ENCODE assay signal across 36 cellular contexts in the genomic region with DNA sequence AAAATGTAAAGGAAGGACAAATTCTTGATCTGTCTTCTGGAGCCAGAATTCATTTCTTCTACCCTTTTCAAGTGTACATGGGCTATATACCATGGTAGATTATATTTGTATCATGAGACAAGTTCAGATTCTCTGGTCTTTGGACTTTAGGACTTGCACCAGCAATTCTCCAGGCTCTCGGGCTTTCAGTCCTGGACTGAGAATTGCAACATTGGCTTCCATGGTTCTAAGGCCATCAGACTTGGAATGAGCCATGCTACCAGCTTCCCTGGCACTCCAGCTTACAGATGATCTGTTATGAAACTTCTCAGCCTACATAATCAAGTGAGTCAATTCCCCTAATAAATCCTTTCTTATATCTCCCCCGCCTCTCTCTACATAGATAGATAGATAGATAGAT. TPM values are rescaled to one million over a fixed set of nuclear protein-coding genes. Genes with fewer than 3 reads are reported as not detected.
"Had no signal": no experiment of that assay in that cellular context is flagged by ENCODE, and none has a peak within 500 bp of the region (broad histone marks: within the 10 kb centered on the region; RNA-seq: fewer than 3 reads in every experiment).

No MANE protein-coding gene starts in this region.

- H3K36me3 ChIP-seq: adrenal gland, ascending aorta, brain microvascular endothelial cell, breast epithelium, cardiac muscle cell had no signal

- FAIRE-seq: astrocyte, bronchial epithelial cell had no signal

- DNase-seq: activated effector memory CD4-positive, alpha-beta T cell treated with anti-CD3 and anti-CD28 coated beads, Interleukin-2, amount 50 U/mL, for 16 hours; activated effector memory CD4-positive, alpha-beta T cell treated with Interleukin-2 at 50 U/mL for 16 hours; activated gamma-delta T cell; activated gamma-delta T cell treated with Interleukin-2 at 50 U/mL for 16 hours; activated naive CD4-positive, alpha-beta T cell; activated naive CD4-positive, alpha-beta T cell treated with anti-CD3 and anti-CD28 coated beads for 36 hours; activated naive CD4-positive, alpha-beta T cell treated with anti-CD3 and anti-CD28 coated beads, Interleukin-2, amount 10 ng/mL, durations not matched to agents 7 days and 5 days; activated naive CD4-positive, alpha-beta T cell treated with anti-CD3 and anti-CD28 coated beads, Interleukin-2, amount 50 U/mL, for 16 hours; activated naive CD4-positive, alpha-beta T cell treated with Interleukin-2 at 50 U/mL for 16 hours; activated naive CD8-positive, alpha-beta T cell treated with anti-CD3 and anti-CD28 coated beads for 36 hours; activated naive CD8-positive, alpha-beta T cell treated with anti-CD3 and anti-CD28 coated beads, Interleukin-2, amount 10 ng/mL, durations not matched to agents 7 days and 5 days; activated naive CD8-positive, alpha-beta T cell treated with anti-CD3 and anti-CD28 coated beads, Interleukin-2, amount 50 U/mL, for 24 hours; activated T-cell treated with anti-CD3 and anti-CD28 coated beads for 4 hours; activated T-cell treated with anti-CD3 and anti-CD28 coated beads, Interleukin-2, amount 50 U/mL, for 1 hour; activated T-cell treated with anti-CD3 and anti-CD28 coated beads, Interleukin-2, amount 50 U/mL, for 24 hours; activated T-cell treated with anti-CD3 and anti-CD28 coated beads, Interleukin-2, amount 50 U/mL, for 4 hours; activated T-cell treated with anti-CD3 and anti-CD28 coated beads, Interleukin-2, amount 50 U/mL, for 48 hours; activated T-cell treated with anti-CD3 and anti-CD28 coated beads, Interleukin-2, amount 50 U/mL, for 72 hours; adrenal gland; amniotic stem cell; amygdala; anterior cingulate cortex; aorta; body of pancreas; brain microvascular endothelial cell; central memory CD4-positive, alpha-beta T cell; cerebellar nuclear complex had no signal

- H3K27ac ChIP-seq: adrenal gland, ascending aorta, body of pancreas, brain microvascular endothelial cell, breast epithelium, cardiac muscle cell had no signal

- H3K4me3 ChIP-seq: adrenal gland, ascending aorta, body of pancreas, breast epithelium, cardiac muscle cell had no signal

- H3K27me3 ChIP-seq: adrenal gland, ascending aorta, body of pancreas, brain microvascular endothelial cell, breast epithelium, cardiac muscle cell had no signal

- ATAC-seq: activated naive CD4-positive, alpha-beta T cell treated with anti-CD3 and anti-CD28 coated beads, Interleukin-2, amount 50 U/mL, for 72 hours; activated naive CD8-positive, alpha-beta T cell treated with anti-CD3 and anti-CD28 coated beads, Interleukin-2, amount 50 U/mL, for 24 hours; activated T-cell treated with anti-CD3 and anti-CD28 coated beads, Interleukin-2, amount 50 U/mL, for 4 hours; activated T-cell treated with anti-CD3 and anti-CD28 coated beads, Interleukin-2, amount 50 U/mL, for 72 hours; activated T-helper 17 cell treated with anti-CD3 and anti-CD28 coated beads, Interleukin-2, amount 50 U/mL, for 72 hours; body of pancreas had no signal

- H3K9me3 ChIP-seq: body of pancreas had no signal

- H3K4me1 ChIP-seq: adrenal gland, ascending aorta, body of pancreas, breast epithelium had no signal

RNA-seq across cellular contexts. Expression of a gene that starts 33.3 kb away (rescaled TPM):
- total RNA-seq: activated naive CD4-positive, alpha-beta T cell treated with anti-CD3 and anti-CD28 coated beads for 36 hours; activated naive CD4-positive, alpha-beta T cell treated with anti-CD3 and anti-CD28 coated beads, Interleukin-2, amount 50 U/mL, for 72 hours; activated naive CD8-positive, alpha-beta T cell treated with anti-CD3 and anti-CD28 coated beads for 36 hours; activated naive CD8-positive, alpha-beta T cell treated with anti-CD3 and anti-CD28 coated beads, Interleukin-2, amount 10 ng/mL, durations not matched to agents 7 days and 5 days; activated T-cell treated with anti-CD3 and anti-CD28 coated beads, Interleukin-2, amount 50 U/mL, for 4 hours; activated T-cell treated with anti-CD3 and anti-CD28 coated beads, Interleukin-2, amount 50 U/mL, for 72 hours; activated T-helper 1 cell treated with anti-CD3 and anti-CD28 coated beads, Interleukin-12 subunit alpha, Interleukin-12 subunit beta, Interleukin-2, Interleukin-4 antibody, amounts not matched to agents 30 ng/mL and 10 ng/mL and 1 ng/mL, durations not matched to agents 14 hours and 24 hours and 36 hours; activated T-helper 17 cell treated with anti-CD3 and anti-CD28 coated beads, Interleukin-2, amount 50 U/mL, for 72 hours; activated T-helper 2 cell treated with anti-CD3 and anti-CD28 coated beads, Interferon-gamma antibody, Interleukin-2, Interleukin-4, amounts not matched to agents 10 μg/mL and 5 μg/mL and 100 μg/mL, durations not matched to agents 14 hours and 24 hours and 36 hours; aorta; ascending aorta; astrocyte; bronchial epithelial cell had no signal
- polyA plus RNA-seq: aorta, cardiac muscle cell had no signal
